13 cellular contexts compared by ENCODE assay signal in genomic region chr3:134367869-134368750, GRCh38. TPM values are rescaled to one million over a fixed set of nuclear protein-coding genes. Genes with fewer than 3 reads are reported as not detected.
DNase-seq lines count a peak whose midpoint lies in the region; ATAC-seq, FAIRE-seq and TF ChIP-seq lines count a peak whose summit lies in the region.
"Had no signal": no experiment of that assay in that cellular context is flagged by ENCODE, and none has a peak within 500 bp of the region (broad histone marks: within the 10 kb centered on the region; RNA-seq: fewer than 3 reads in every experiment).

No MANE protein-coding gene starts in this region.

- H3K9me3 ChIP-seq in BLaER1, result no peaks in the 10 kb centered on the region
- H3K9me3 ChIP-seq in PC-9 (ENCODE audit: insufficient read depth, low read depth), result no peaks in the 10 kb centered on the region
- H3K9me3 ChIP-seq in psoas muscle, result no peaks in the 10 kb centered on the region
- no peaks in the 10 kb centered on the region for H3K9me3 ChIP-seq in testis
- H3K9me3 ChIP-seq: Peyer's patch had no signal

- H4K20me1 ChIP-seq in BLaER1 (peaks cover 11% of the 10 kb centered on the region; the same call in 1 of the 2 replicates), PC-9 (ENCODE audit: insufficient read depth) (peaks cover 65% of the 10 kb centered on the region)

- H3K9ac ChIP-seq in BLaER1, result no peak overlapping the region

- TF ChIP-seq CTCF in PC-9 (conservative IDR thresholded peaks at IDR 0.05) (no peak), fibroblast of the aortic adventitia (IDR thresholded peaks at IDR 0.05; ENCODE audit: insufficient read depth, low read length) (no peak), psoas muscle (IDR thresholded peaks at IDR 0.05) (no peak), testis (IDR thresholded peaks at IDR 0.05) (no peak)

- peaks cover 86% of the 10 kb centered on the region for H3K79me2 ChIP-seq in PC-9 (ENCODE audit: low read depth)

- POLR2A ChIA-PET in PC-9 (lab: Charles Lee; ENCODE audit: unreplicated experiment), result interaction anchor here (0.6 to 2.0 kb wide), 2 partner anchors 10 to 41 kb away, joined by 5 to 18 read pairs; no protein-coding TSS in a partner anchor

- no TSS peak for BruUV-seq in PC-9 (replicated peaks; lab: Mats Ljungman, UMichigan)

- H3K27me3 ChIP-seq in BLaER1 (peaks cover 2% of the 10 kb centered on the region), PC-9 (ENCODE audit: insufficient read depth, low read depth) (no peaks in the 10 kb centered on the region), psoas muscle (ENCODE audit: insufficient read depth in 3 of 3, low read length in 2 of 3) (no peaks in the 10 kb centered on the region), testis (no peaks in the 10 kb centered on the region)
- H3K27me3 ChIP-seq: Peyer's patch had no signal

- TF ChIP-seq POLR2A in testis (IDR thresholded peaks at IDR 0.05), result no peak

- H3K9me2 ChIP-seq in PC-9 (ENCODE audit: insufficient read depth), result no peaks in the 10 kb centered on the region

- no peaks in the 10 kb centered on the region for H3K36me3 ChIP-seq in BLaER1
- H3K36me3 ChIP-seq in PC-9 (ENCODE audit: low read depth), result peaks cover 87% of the 10 kb centered on the region
- peaks cover 0 to 80% of the 10 kb centered on the region in 2 donors for H3K36me3 ChIP-seq in psoas muscle (ENCODE audit: insufficient read depth in 1 of 2, low read depth in 1 of 2)
- no peaks in the 10 kb centered on the region for H3K36me3 ChIP-seq in testis (ENCODE audit: low read depth, missing control alignments)

- peaks cover 76% of the 10 kb centered on the region for H3K4me1 ChIP-seq in BLaER1
- H3K4me1 ChIP-seq in PC-9 (replicated peaks; ENCODE audit: insufficient read depth), result peaks cover 88% of the 10 kb centered on the region
- peaks cover 92% of the 10 kb centered on the region for H3K4me1 ChIP-seq in psoas muscle
- H3K4me1 ChIP-seq in testis, result peaks cover 46% of the 10 kb centered on the region

- 36 to 67% (median 61%) methylated on average over 8 of the region's 8 CpGs for whole genome bisulfite sequencing in psoas muscle, 3 donors
- WGBS in testis, 2 donors, result 85 to 95% methylated on average over 6 to 8 of the region's 8 CpGs

- H3K4me3 ChIP-seq in BLaER1 (no peak overlapping the region), PC-9 (peak overlapping the region; percentile 100; the same call in 1 of the 2 replicates), fibroblast of the aortic adventitia (ENCODE audit: low read depth, low read length) (no peak overlapping the region), psoas muscle (peak overlapping the region; percentile 22), testis (no peak overlapping the region)
- H3K4me3 ChIP-seq: Peyer's patch had no signal

- ATAC-seq in psoas muscle, result no peak

- H3F3A ChIP-seq in PC-9 (ENCODE audit: insufficient read depth, low read depth), result peaks cover 90% of the 10 kb centered on the region

- intact Hi-C loops in PC-9 (cut with micrococcal nuclease; ENCODE audit: unreplicated experiment) (no loop called here), psoas muscle (cut with DNase I) (no loop called here), testis (cut with DNase I; ENCODE audit: low total_unique reads) (no loop called here)

- no peak overlapping the region for H3K27ac ChIP-seq in BLaER1
- H3K27ac ChIP-seq in PC-9, result peak overlapping the region; percentile 100
- peak overlapping the region; percentile 80 for H3K27ac ChIP-seq in psoas muscle
- peak overlapping the region in 1 of 2 donors; percentile 14 for H3K27ac ChIP-seq in testis

- no peak for DNase-seq in PC-9
- peak; percentile 30 for DNase-seq in fibroblast of the aortic adventitia (ENCODE audit: low read depth)
- DNase-seq in psoas muscle, result peak in 1 of 2 donors; percentile 54
- no peak for DNase-seq in A172 (ENCODE audit: low spot score)
- DNase-seq in RCC 7860 (ENCODE audit: low spot score), result no peak
- no peak for DNase-seq in NCI-H2081 treated with DMSO at 0.1 percent for 48 hours (lab: John Stamatoyannopoulos, UW)
- DNase-seq in testis, result no peak
- DNase-seq: activated naive CD4-positive, alpha-beta T cell treated with Interleukin-2 at 50 U/mL for 16 hours; effector CD4-positive, alpha-beta T cell; NCI-H2029 had no signal

- H3K4me2 ChIP-seq in BLaER1, result peak overlapping the region; percentile 10; the same call in 1 of the 2 replicates
- H3K4me2 ChIP-seq in PC-9, result peak overlapping the region; percentile 98

- CTCF ChIA-PET in PC-9 (lab: Charles Lee), result no interaction called here

- no peak for FAIRE-seq in RCC 7860 (lab: Jason Lieb, UNC)
- FAIRE-seq: HepG2 had no signal

- H2AFZ ChIP-seq in PC-9, result no peak overlapping the region

RNA-seq across cellular contexts. Expression of gene AMOTL2, which starts 6.1 kb away (rescaled TPM):
- total RNA-seq in PC-9 (2021), result 147 and 221 TPM in 2 replicates
- 65.0 and 75.7 TPM in 2 replicates for total RNA-seq in fibroblast of the aortic adventitia (ENCODE audit: low replicate concordance)
- 10 to 100 TPM; 16.5 to 36.6 (median 29.6) TPM for total RNA-seq in psoas muscle
- 1 to 10 TPM; 4.0 to 6.1 (median 5.1) TPM for polyA plus RNA-seq in psoas muscle
- 168 and 182 TPM in 2 replicates for total RNA-seq in A172 (2014; rRNA removed; shearing (Covaris generic))
- 10 to 100 TPM; 35.8 to 61.0 TPM for total RNA-seq in testis
- polyA plus RNA-seq in testis (ENCODE audit: insufficient read depth, low read depth, low replicate concordance), result 19.6 TPM

Comparison
In these comparisons a context has a peak if more than half of its experiments do, and no peak if none do; other contexts are left out.
1. H3K4me3 ChIP-seq: peak in PC-9 (single experiment) and psoas muscle (single experiment); none in BLaER1 (single experiment), fibroblast of the aortic adventitia (single experiment) and testis (0 of 2).